33 cellular contexts compared by ENCODE assay signal in genomic region chr9:78997296-78997695, GRCh38.
"Had no signal": no experiment of that assay in that cellular context is flagged by ENCODE, and none has a peak within 500 bp of the region (broad histone marks: within the 10 kb centered on the region; RNA-seq: fewer than 3 reads in every experiment).

No MANE protein-coding gene starts in this region.

- H3K27me3 ChIP-seq: adrenal gland, body of pancreas, dorsolateral prefrontal cortex, esophagus squamous epithelium, gastroesophageal sphincter had no signal

- H3K36me3 ChIP-seq: adrenal gland, esophagus squamous epithelium, gastroesophageal sphincter, WERI-Rb-1 had no signal

- H3K27me3 Mint-ChIP-seq: activated CD4-positive, alpha-beta T cell treated with anti-CD3 and anti-CD28 coated beads for 36 hours; activated CD4-positive, alpha-beta T cell treated with anti-CD3 and anti-CD28 coated beads, Interleukin-2, amount 10 ng/mL, durations not matched to agents 7 days and 5 days; activated CD8-positive, alpha-beta T cell treated with anti-CD3 and anti-CD28 coated beads for 36 hours; activated naive CD8-positive, alpha-beta T cell treated with anti-CD3 and anti-CD28 coated beads for 36 hours; activated naive CD8-positive, alpha-beta T cell treated with anti-CD3 and anti-CD28 coated beads, Interleukin-2, amount 50 U/mL, for 24 hours; T-helper 17 cell had no signal

- H3K36me3 Mint-ChIP-seq: activated naive CD4-positive, alpha-beta T cell treated with anti-CD3 and anti-CD28 coated beads, Interleukin-2, amount 50 U/mL, for 24 hours; activated naive CD8-positive, alpha-beta T cell treated with anti-CD3 and anti-CD28 coated beads for 36 hours had no signal

- H3K9me3 ChIP-seq: adrenal gland, body of pancreas, esophagus squamous epithelium, gastroesophageal sphincter had no signal

- DNase-seq: activated CD4-positive, alpha-beta T cell treated with anti-CD3 and anti-CD28 coated beads for 36 hours; activated CD4-positive, alpha-beta T cell treated with anti-CD3 and anti-CD28 coated beads, Interleukin-2, amount 10 ng/mL, durations not matched to agents 7 days and 5 days; activated CD4-positive, alpha-beta T cell treated with anti-CD3 and anti-CD28 coated beads, Interleukin-2, amount 50 U/mL, for 4 hours; activated CD4-positive, CD25-positive, alpha-beta regulatory T cell; activated CD4-positive, CD25-positive, alpha-beta regulatory T cell treated with anti-CD3 and anti-CD28 coated beads, Interleukin-2, amount 50 U/mL, for 72 hours; activated CD8-positive, alpha-beta memory T cell treated with anti-CD3 and anti-CD28 coated beads for 24 hours; activated CD8-positive, alpha-beta T cell treated with anti-CD3 and anti-CD28 coated beads for 36 hours; activated effector memory CD4-positive, alpha-beta T cell treated with anti-CD3 and anti-CD28 coated beads, Interleukin-2, amount 50 U/mL, for 16 hours; activated naive CD4-positive, alpha-beta T cell treated with anti-CD3 and anti-CD28 coated beads for 36 hours; activated naive CD8-positive, alpha-beta T cell treated with anti-CD3 and anti-CD28 coated beads for 36 hours; activated naive CD8-positive, alpha-beta T cell treated with anti-CD3 and anti-CD28 coated beads, Interleukin-2, amount 50 U/mL, for 24 hours; activated T-cell treated with anti-CD3 and anti-CD28 coated beads, Interleukin-2, amount 50 U/mL, for 4 hours; adrenal gland; amygdala; aorta; body of pancreas; caudate nucleus; cortex of kidney; dorsolateral prefrontal cortex; effector memory CD4-positive, alpha-beta T cell; endodermal cell; esophagus squamous epithelium; foreskin melanocyte; head of caudate nucleus; T-helper 1 cell; T-helper 17 cell; T1000; WERI-Rb-1 had no signal

- ATAC-seq: activated CD4-positive, alpha-beta T cell treated with anti-CD3 and anti-CD28 coated beads for 36 hours; activated CD8-positive, alpha-beta T cell treated with anti-CD3 and anti-CD28 coated beads for 36 hours; activated naive CD8-positive, alpha-beta T cell treated with anti-CD3 and anti-CD28 coated beads, Interleukin-2, amount 50 U/mL, for 24 hours; activated T-cell treated with anti-CD3 and anti-CD28 coated beads, Interleukin-2, amount 50 U/mL, for 4 hours; body of pancreas; gastroesophageal sphincter; T-helper 17 cell had no signal

- H3K4me3 ChIP-seq: adrenal gland, body of pancreas, dorsolateral prefrontal cortex, esophagus squamous epithelium, gastroesophageal sphincter had no signal

- H3K27ac Mint-ChIP-seq: activated CD4-positive, alpha-beta T cell treated with anti-CD3 and anti-CD28 coated beads for 36 hours; activated CD4-positive, alpha-beta T cell treated with anti-CD3 and anti-CD28 coated beads, Interleukin-2, amount 10 ng/mL, durations not matched to agents 7 days and 5 days; activated CD8-positive, alpha-beta T cell treated with anti-CD3 and anti-CD28 coated beads for 36 hours; activated naive CD4-positive, alpha-beta T cell treated with anti-CD3 and anti-CD28 coated beads for 36 hours; activated naive CD4-positive, alpha-beta T cell treated with anti-CD3 and anti-CD28 coated beads, Interleukin-2, amount 50 U/mL, for 24 hours; activated naive CD8-positive, alpha-beta T cell treated with anti-CD3 and anti-CD28 coated beads for 36 hours; activated naive CD8-positive, alpha-beta T cell treated with anti-CD3 and anti-CD28 coated beads, Interleukin-2, amount 50 U/mL, for 24 hours; activated T-helper 2 cell treated with anti-CD3 and anti-CD28 coated beads, Interferon-gamma antibody, Interleukin-2, Interleukin-4, amounts not matched to agents 10 μg/mL and 5 μg/mL and 100 μg/mL, durations not matched to agents 14 hours and 24 hours and 36 hours; endodermal cell; T-helper 17 cell; T-helper 2 cell treated with Interferon-gamma antibody and Interleukin-4, amounts not matched to agents 5 μg/mL and 100 μg/mL, for 36 hours had no signal

- H3K9me3 Mint-ChIP-seq: activated CD4-positive, alpha-beta T cell treated with anti-CD3 and anti-CD28 coated beads, Interleukin-2, amount 10 ng/mL, durations not matched to agents 7 days and 5 days; activated CD8-positive, alpha-beta T cell treated with anti-CD3 and anti-CD28 coated beads for 36 hours; activated naive CD4-positive, alpha-beta T cell treated with anti-CD3 and anti-CD28 coated beads for 36 hours; activated naive CD8-positive, alpha-beta T cell treated with anti-CD3 and anti-CD28 coated beads for 36 hours; activated T-helper 2 cell treated with anti-CD3 and anti-CD28 coated beads, Interferon-gamma antibody, Interleukin-2, Interleukin-4, amounts not matched to agents 10 μg/mL and 5 μg/mL and 100 μg/mL, durations not matched to agents 14 hours and 24 hours and 36 hours; endodermal cell; T-helper 2 cell treated with Interferon-gamma antibody and Interleukin-4, amounts not matched to agents 5 μg/mL and 100 μg/mL, for 36 hours had no signal

- H3K4me3 Mint-ChIP-seq: activated CD4-positive, alpha-beta T cell treated with anti-CD3 and anti-CD28 coated beads for 36 hours; activated CD4-positive, alpha-beta T cell treated with anti-CD3 and anti-CD28 coated beads, Interleukin-2, amount 10 ng/mL, durations not matched to agents 7 days and 5 days; activated CD8-positive, alpha-beta T cell treated with anti-CD3 and anti-CD28 coated beads for 36 hours; activated naive CD4-positive, alpha-beta T cell treated with anti-CD3 and anti-CD28 coated beads for 36 hours; activated naive CD4-positive, alpha-beta T cell treated with anti-CD3 and anti-CD28 coated beads, Interleukin-2, amount 50 U/mL, for 24 hours; activated naive CD8-positive, alpha-beta T cell treated with anti-CD3 and anti-CD28 coated beads for 36 hours; activated naive CD8-positive, alpha-beta T cell treated with anti-CD3 and anti-CD28 coated beads, Interleukin-2, amount 50 U/mL, for 24 hours; activated T-cell treated with anti-CD3 and anti-CD28 coated beads, Interleukin-2, amount 50 U/mL, for 4 hours; endodermal cell; T-helper 17 cell; T-helper 2 cell treated with Interferon-gamma antibody and Interleukin-4, amounts not matched to agents 5 μg/mL and 100 μg/mL, for 36 hours had no signal

- H3K4me1 Mint-ChIP-seq: activated CD4-positive, alpha-beta T cell treated with anti-CD3 and anti-CD28 coated beads for 36 hours; activated CD4-positive, alpha-beta T cell treated with anti-CD3 and anti-CD28 coated beads, Interleukin-2, amount 10 ng/mL, durations not matched to agents 7 days and 5 days; activated naive CD4-positive, alpha-beta T cell treated with anti-CD3 and anti-CD28 coated beads, Interleukin-2, amount 50 U/mL, for 24 hours; activated naive CD8-positive, alpha-beta T cell treated with anti-CD3 and anti-CD28 coated beads for 36 hours; activated naive CD8-positive, alpha-beta T cell treated with anti-CD3 and anti-CD28 coated beads, Interleukin-2, amount 50 U/mL, for 24 hours; endodermal cell; T-helper 17 cell had no signal

- H3K27ac ChIP-seq: adrenal gland, body of pancreas, dorsolateral prefrontal cortex, epithelial cell of prostate, esophagus squamous epithelium, gastroesophageal sphincter, WERI-Rb-1 had no signal

- H3K4me1 ChIP-seq: adrenal gland, body of pancreas, esophagus squamous epithelium, gastroesophageal sphincter had no signal
